13 cellular contexts compared by ENCODE assay signal in genomic region chr5:144484124-144484897, GRCh38.
A peak's percentile ranks its signal among the peaks of the same experiment; 100 is the strongest.
DNase-seq lines count a peak whose midpoint lies in the region; ATAC-seq and TF ChIP-seq lines count a peak whose summit lies in the region.
"Had no signal": no experiment of that assay in that cellular context is flagged by ENCODE, and none has a peak within 500 bp of the region (broad histone marks: within the 10 kb centered on the region; RNA-seq: fewer than 3 reads in every experiment).

No MANE protein-coding gene starts in this region.

- H3K9me3 Mint-ChIP-seq in progenitor cell of endocrine pancreas (ENCODE audit: low read depth): no peaks in the 10 kb centered on the region
- H3K9me3 Mint-ChIP-seq in activated naive CD4-positive, alpha-beta T cell treated with anti-CD3 and anti-CD28 coated beads, Interleukin-2, amount 10 ng/mL, durations not matched to agents 7 days and 5 days: no peaks in the 10 kb centered on the region
- H3K9me3 Mint-ChIP-seq in activated CD4-positive, alpha-beta memory T cell treated with anti-CD3 and anti-CD28 coated beads for 36 hours: no peaks in the 10 kb centered on the region
- peaks cover 2% of the 10 kb centered on the region for H3K9me3 Mint-ChIP-seq in activated naive CD4-positive, alpha-beta T cell treated with anti-CD3 and anti-CD28 coated beads for 36 hours

- peak overlapping the region; percentile 42 for H3K27ac Mint-ChIP-seq in progenitor cell of endocrine pancreas
- H3K27ac Mint-ChIP-seq in activated naive CD4-positive, alpha-beta T cell treated with anti-CD3 and anti-CD28 coated beads, Interleukin-2, amount 10 ng/mL, durations not matched to agents 7 days and 5 days: no peak overlapping the region
- no peak overlapping the region for H3K27ac Mint-ChIP-seq in activated CD4-positive, alpha-beta memory T cell treated with anti-CD3 and anti-CD28 coated beads for 36 hours
- no peak overlapping the region for H3K27ac Mint-ChIP-seq in activated naive CD4-positive, alpha-beta T cell treated with anti-CD3 and anti-CD28 coated beads for 36 hours
- H3K27ac Mint-ChIP-seq: effector memory CD8-positive, alpha-beta T cell had no signal

- H3K36me3 Mint-ChIP-seq in progenitor cell of endocrine pancreas (ENCODE audit: insufficient read depth): no peaks in the 10 kb centered on the region
- H3K36me3 Mint-ChIP-seq in activated naive CD4-positive, alpha-beta T cell treated with anti-CD3 and anti-CD28 coated beads, Interleukin-2, amount 10 ng/mL, durations not matched to agents 7 days and 5 days: no peaks in the 10 kb centered on the region
- no peaks in the 10 kb centered on the region for H3K36me3 Mint-ChIP-seq in activated CD4-positive, alpha-beta memory T cell treated with anti-CD3 and anti-CD28 coated beads for 36 hours
- H3K36me3 Mint-ChIP-seq in activated naive CD4-positive, alpha-beta T cell treated with anti-CD3 and anti-CD28 coated beads for 36 hours (ENCODE audit: low read depth): no peaks in the 10 kb centered on the region

- TF ChIP-seq CTCF in epithelial cell of proximal tubule (conservative IDR thresholded peaks at IDR 0.05; ENCODE audit: low read depth, low read length) (no peak), progenitor cell of endocrine pancreas (IDR thresholded peaks at IDR 0.05; ENCODE audit: unreplicated experiment) (no peak)

- H3K4me3 Mint-ChIP-seq in progenitor cell of endocrine pancreas (ENCODE audit: low read depth): no peak overlapping the region
- H3K4me3 Mint-ChIP-seq in activated naive CD4-positive, alpha-beta T cell treated with anti-CD3 and anti-CD28 coated beads, Interleukin-2, amount 10 ng/mL, durations not matched to agents 7 days and 5 days: no peak overlapping the region
- no peak overlapping the region for H3K4me3 Mint-ChIP-seq in activated CD4-positive, alpha-beta memory T cell treated with anti-CD3 and anti-CD28 coated beads for 36 hours
- H3K4me3 Mint-ChIP-seq in activated naive CD4-positive, alpha-beta T cell treated with anti-CD3 and anti-CD28 coated beads for 36 hours: no peak overlapping the region
- H3K4me3 Mint-ChIP-seq: effector memory CD8-positive, alpha-beta T cell had no signal

- POLR2A ChIA-PET in activated CD4-positive, alpha-beta memory T cell treated with anti-CD3 and anti-CD28 coated beads for 36 hours (lab: Charles Lee): no interaction called here

- H3K4me1 Mint-ChIP-seq in progenitor cell of endocrine pancreas (ENCODE audit: low read depth): peaks cover 70% of the 10 kb centered on the region
- no peaks in the 10 kb centered on the region for H3K4me1 Mint-ChIP-seq in activated naive CD4-positive, alpha-beta T cell treated with anti-CD3 and anti-CD28 coated beads, Interleukin-2, amount 10 ng/mL, durations not matched to agents 7 days and 5 days
- H3K4me1 Mint-ChIP-seq in activated CD4-positive, alpha-beta memory T cell treated with anti-CD3 and anti-CD28 coated beads for 36 hours (ENCODE audit: low read depth): no peaks in the 10 kb centered on the region
- H3K4me1 Mint-ChIP-seq in activated naive CD4-positive, alpha-beta T cell treated with anti-CD3 and anti-CD28 coated beads for 36 hours (ENCODE audit: low read depth): no peaks in the 10 kb centered on the region

- no peak overlapping the region for H3K4me3 ChIP-seq in epithelial cell of proximal tubule (ENCODE audit: low read depth, low read length)

- CTCF ChIA-PET in activated naive CD4-positive, alpha-beta T cell treated with anti-CD3 and anti-CD28 coated beads, Interleukin-2, amount 10 ng/mL, durations not matched to agents 7 days and 5 days (lab: Charles Lee): no interaction called here
- CTCF ChIA-PET in activated CD4-positive, alpha-beta memory T cell treated with anti-CD3 and anti-CD28 coated beads for 36 hours (lab: Charles Lee): no interaction called here
- CTCF ChIA-PET in activated naive CD4-positive, alpha-beta T cell treated with anti-CD3 and anti-CD28 coated beads for 36 hours (lab: Charles Lee): no interaction called here

- no peak for ATAC-seq in GM21723 (IDR thresholded peaks at IDR 0.05; ENCODE audit: unreplicated experiment)
- ATAC-seq: effector memory CD8-positive, alpha-beta T cell had no signal

- intact Hi-C loops in activated CD4-positive, alpha-beta memory T cell treated with anti-CD3 and anti-CD28 coated beads for 36 hours (cut with micrococcal nuclease): no loop called here
- intact Hi-C loops in activated naive CD4-positive, alpha-beta T cell treated with anti-CD3 and anti-CD28 coated beads for 36 hours (cut with micrococcal nuclease): no loop called here

- DNase-seq in ELR (ENCODE audit: low read depth) (peak; percentile 92), RKO (ENCODE audit: low spot score) (peak; percentile 58), epithelial cell of proximal tubule (ENCODE audit: low read depth) (peak; percentile 74), progenitor cell of endocrine pancreas (ENCODE audit: low spot score, unreplicated experiment) (no peak)
- no peak for DNase-seq in activated naive CD4-positive, alpha-beta T cell treated with anti-CD3 and anti-CD28 coated beads, Interleukin-2, amount 10 ng/mL, durations not matched to agents 7 days and 5 days
- DNase-seq in activated CD4-positive, alpha-beta memory T cell treated with anti-CD3 and anti-CD28 coated beads for 36 hours: no peak
- no peak for DNase-seq in activated naive CD4-positive, alpha-beta T cell treated with anti-CD3 and anti-CD28 coated beads for 36 hours
- DNase-seq: effector memory CD8-positive, alpha-beta T cell; NCI-H1092 treated with DMSO at 0.1 percent for 48 hours; NCI-H446 treated with DMSO at 0.1 percent for 48 hours; retina; substantia nigra had no signal

- no peaks in the 10 kb centered on the region for H3K27me3 Mint-ChIP-seq in progenitor cell of endocrine pancreas
- no peaks in the 10 kb centered on the region for H3K27me3 Mint-ChIP-seq in activated naive CD4-positive, alpha-beta T cell treated with anti-CD3 and anti-CD28 coated beads, Interleukin-2, amount 10 ng/mL, durations not matched to agents 7 days and 5 days
- no peaks in the 10 kb centered on the region for H3K27me3 Mint-ChIP-seq in activated CD4-positive, alpha-beta memory T cell treated with anti-CD3 and anti-CD28 coated beads for 36 hours
- no peaks in the 10 kb centered on the region for H3K27me3 Mint-ChIP-seq in activated naive CD4-positive, alpha-beta T cell treated with anti-CD3 and anti-CD28 coated beads for 36 hours (ENCODE audit: low read depth)
- H3K27me3 Mint-ChIP-seq: effector memory CD8-positive, alpha-beta T cell had no signal

Comparison
In these comparisons a context has a peak if more than half of its experiments do, and no peak if none do; other contexts are left out.
1. DNase-seq: peak in ELR (single experiment), RKO (single experiment) and epithelial cell of proximal tubule (single experiment); none in progenitor cell of endocrine pancreas (single experiment), activated naive CD4-positive, alpha-beta T cell treated with anti-CD3 and anti-CD28 coated beads, Interleukin-2, amount 10 ng/mL, durations not matched to agents 7 days and 5 days (single experiment), activated CD4-positive, alpha-beta memory T cell treated with anti-CD3 and anti-CD28 coated beads for 36 hours (single experiment) and activated naive CD4-positive, alpha-beta T cell treated with anti-CD3 and anti-CD28 coated beads for 36 hours (single experiment).